19 cellular contexts compared by ENCODE assay signal in genomic region chr11:5679811-5680210, GRCh38. TPM values are rescaled to one million over a fixed set of nuclear protein-coding genes. Genes with fewer than 3 reads are reported as not detected.
"Had no signal": no experiment of that assay in that cellular context is flagged by ENCODE, and none has a peak within 500 bp of the region (broad histone marks: within the 10 kb centered on the region; RNA-seq: fewer than 3 reads in every experiment).

No MANE protein-coding gene starts in this region.

- H3K4me3 ChIP-seq: ascending aorta, cardiac muscle cell, esophagus muscularis mucosa, sigmoid colon, SJSA1, tibial nerve, uterus had no signal

- DNase-seq: activated CD4-positive, alpha-beta memory T cell treated with anti-CD3 and anti-CD28 coated beads for 36 hours; activated CD8-positive, alpha-beta memory T cell treated with anti-CD3 and anti-CD28 coated beads, Interleukin-2, amount 50 U/mL, for 4 hours; activated naive CD4-positive, alpha-beta T cell; activated naive CD8-positive, alpha-beta T cell treated with anti-CD3 and anti-CD28 coated beads, Interleukin-2, amount 50 U/mL, for 24 hours; kidney glomerular epithelial cell; left ventricle myocardium superior; sigmoid colon; stimulated activated CD4-positive, alpha-beta T cell treated with anti-CD3 and anti-CD28 coated beads, Interleukin-12 subunit alpha, Interleukin-12 subunit beta, amount 100 ng/mL, for 4 hours; stimulated activated CD4-positive, alpha-beta T cell treated with anti-CD3 and anti-CD28 coated beads, Interleukin-2, amount 100 ng/mL, for 24 hours; uterus had no signal

- H3K4me3 Mint-ChIP-seq: activated CD4-positive, alpha-beta memory T cell treated with anti-CD3 and anti-CD28 coated beads for 36 hours; activated naive CD8-positive, alpha-beta T cell treated with anti-CD3 and anti-CD28 coated beads, Interleukin-2, amount 50 U/mL, for 24 hours had no signal

- H3K9me3 ChIP-seq: ascending aorta, esophagus muscularis mucosa, sigmoid colon, SJSA1, uterus had no signal

- H3K36me3 ChIP-seq: uterus had no signal

- H3K27ac ChIP-seq: ascending aorta, cardiac muscle cell, esophagus muscularis mucosa, sigmoid colon, SJSA1, tibial nerve, uterus had no signal

- H3K27me3 ChIP-seq: ascending aorta, cardiac muscle cell, esophagus muscularis mucosa, sigmoid colon, SJSA1, tibial nerve, uterus had no signal

- H3K4me1 ChIP-seq: ascending aorta, uterus had no signal

- H3K27me3 Mint-ChIP-seq: activated CD4-positive, alpha-beta memory T cell treated with anti-CD3 and anti-CD28 coated beads for 36 hours had no signal

- H3K27ac Mint-ChIP-seq: activated CD4-positive, alpha-beta memory T cell treated with anti-CD3 and anti-CD28 coated beads for 36 hours had no signal

RNA-seq across cellular contexts. Expression of gene TRIM22, which starts 9.8 kb away (rescaled TPM):
- total RNA-seq: cardiac muscle cell had no signal

RNA-seq across cellular contexts. Expression of gene TRIM34, which starts 55.0 kb away (rescaled TPM):
- total RNA-seq: ascending aorta had no signal
- polyA plus RNA-seq: neural cell had no signal

RNA-seq across cellular contexts. Expression of gene OR56B1, which starts 56.4 kb away (rescaled TPM):
- total RNA-seq: ascending aorta, cardiac muscle cell, esophagus muscularis mucosa, fibroblast of villous mesenchyme, left ventricle myocardium superior, mesenteric fat pad, pulmonary artery endothelial cell, SJSA1 had no signal
- polyA plus RNA-seq: cardiac muscle cell, neural cell had no signal
